Comparison of ENCODE assay signal across 8 cellular contexts in the genomic region with DNA sequence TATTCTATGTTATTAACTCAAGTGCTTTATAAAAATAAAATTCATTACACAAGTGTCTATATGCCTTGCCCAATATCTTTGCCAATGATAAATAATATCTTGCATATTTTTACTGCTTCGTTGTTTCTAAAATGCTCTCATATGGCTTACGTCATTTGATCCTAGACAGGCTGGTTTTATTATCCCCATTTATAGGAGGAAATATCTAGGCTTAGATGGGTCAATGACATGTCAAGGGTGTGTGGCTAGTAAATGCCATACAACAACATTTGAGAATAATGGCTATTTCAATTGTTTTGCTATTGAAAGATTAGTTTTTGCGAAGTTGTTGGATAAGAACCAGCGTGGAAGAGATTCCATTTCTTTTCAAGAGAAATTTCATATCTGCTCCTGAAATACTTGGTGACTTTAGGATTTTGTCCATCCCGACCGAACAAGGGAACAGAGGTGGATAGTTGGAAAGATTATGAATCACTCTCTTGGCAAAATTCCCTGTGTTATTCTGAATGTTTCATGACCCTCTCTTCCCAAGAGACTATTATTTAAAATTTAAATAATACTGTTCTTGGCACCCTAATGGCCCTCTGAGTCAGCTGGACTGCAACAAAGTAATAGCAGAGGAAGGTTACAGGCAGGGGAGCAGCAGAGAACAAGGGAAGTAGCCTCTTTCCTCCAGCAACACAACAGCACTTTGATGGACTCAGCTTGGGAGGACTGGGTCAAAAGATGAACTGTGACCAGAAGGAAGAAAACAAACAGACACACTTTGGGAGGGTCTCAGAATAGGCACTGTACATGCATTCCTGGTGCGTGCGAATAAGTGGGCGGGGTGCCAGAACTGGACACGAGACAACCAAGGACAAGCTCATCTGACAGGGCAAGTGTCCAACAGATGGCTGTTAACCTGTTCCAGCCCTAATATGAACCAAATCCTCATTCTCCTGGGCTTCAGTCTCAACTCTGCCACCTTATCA.
DNase-seq lines count a peak whose midpoint lies in the region; ATAC-seq and TF ChIP-seq lines count a peak whose summit lies in the region.

No MANE protein-coding gene starts in this region.

- peak overlapping the region; percentile 12 for H3K4me2 ChIP-seq in mammary epithelial cell (ENCODE audit: insufficient read depth, low read depth, low read length)

- CTCF ChIA-PET in mammary epithelial cell (lab: Charles Lee; ENCODE audit: low non-redundant PET): interaction anchor here (0.7 kb wide), 1 partner anchor 294 kb away, joined by 3 read pairs; no protein-coding TSS in a partner anchor

- H3K36me3 ChIP-seq in mammary epithelial cell (ENCODE audit: insufficient read depth, low read length) (no peaks in the 10 kb centered on the region), tibial artery (no peaks in the 10 kb centered on the region)

- H3K79me2 ChIP-seq in mammary epithelial cell (ENCODE audit: insufficient read depth, low read length): no peaks in the 10 kb centered on the region

- H3K4me1 ChIP-seq in mammary epithelial cell (ENCODE audit: insufficient read depth, low read length): peaks cover 19% of the 10 kb centered on the region
- H3K4me1 ChIP-seq in tibial artery: peaks cover 0 to 66% (median 43%) of the 10 kb centered on the region in 4 donors

- TF ChIP-seq CTCF in mammary epithelial cell (conservative IDR thresholded peaks at IDR 0.05 in 1 of 2, IDR thresholded peaks at IDR 0.05 in 1 of 2; ENCODE audit: extremely low read depth in 1 of 2, insufficient read depth in 1 of 2, low read depth in 1 of 2, low read length in 2 of 2) (no peak), tibial artery (IDR thresholded peaks at IDR 0.05) (no peak)

- intact Hi-C loops in mammary epithelial cell (cut with micrococcal nuclease): loop anchor here (10.0 kb wide), 1 partner anchor 1007 kb away; no protein-coding TSS in a partner anchor
- intact Hi-C loops in tibial artery (cut with DNase I; ENCODE audit: low total_unique reads): loop anchor here (10.0 kb wide), 1 partner anchor 93 kb away; no protein-coding TSS in a partner anchor

- ATAC-seq in HG02759 (IDR thresholded peaks at IDR 0.05; ENCODE audit: unreplicated experiment) (no peak), HG03095 (IDR thresholded peaks at IDR 0.05; ENCODE audit: unreplicated experiment) (no peak)

- H3K27me3 ChIP-seq in mammary epithelial cell (ENCODE audit: insufficient read depth, low read length) (no peaks in the 10 kb centered on the region), tibial artery (no peaks in the 10 kb centered on the region)

- in situ Hi-C loops in mammary epithelial cell (cut with MboI; ENCODE audit: low sequenced_read_pairs in 2 of 2): no loop called here

- H4K20me1 ChIP-seq in mammary epithelial cell (ENCODE audit: insufficient read depth, low read length): no peaks in the 10 kb centered on the region

- 47% methylated on average over 10 of the region's 10 CpGs for WGBS in mammary epithelial cell (ENCODE audit: low coverage, missing lambda C conversion rate)

- H3K9ac ChIP-seq in mammary epithelial cell (ENCODE audit: insufficient read depth, low read length): no peak overlapping the region

- peak overlapping the region; percentile 7 for H2AFZ ChIP-seq in mammary epithelial cell (ENCODE audit: low read depth, low read length)

- DNase-seq in HuH-7 (ENCODE audit: low spot score) (peak; percentile 5), mammary epithelial cell (peak; percentile 70), left kidney (ENCODE audit: low read depth, low spot score) (peak; percentile 60), tibial artery (peak; percentile 80 to 81), NCI-H128 (lab: John Stamatoyannopoulos, UW; ENCODE audit: unreplicated experiment) (no peak), HK-2 (ENCODE audit: unreplicated experiment) (no peak)

- no peak overlapping the region for H3K27ac ChIP-seq in mammary epithelial cell (ENCODE audit: insufficient read depth, low read depth, low read length)
- H3K27ac ChIP-seq in tibial artery: peak overlapping the region; percentile 55 to 74

- dilution Hi-C loops in mammary epithelial cell (cut with HindIII; ENCODE audit: low sequenced_read_pairs): no loop called here

- H3K9me3 ChIP-seq in mammary epithelial cell (replicated peaks; ENCODE audit: insufficient read depth, low read length): no peaks in the 10 kb centered on the region
- no peaks in the 10 kb centered on the region for H3K9me3 ChIP-seq in tibial artery

- no TSS peak for BruUV-seq in mammary epithelial cell (replicated peaks; lab: Mats Ljungman, UMichigan)

- no peak overlapping the region for H3K4me3 ChIP-seq in mammary epithelial cell (replicated peaks in 1 of 3; ENCODE audit: insufficient read depth in 1 of 3, low read depth in 2 of 3, low read length in 3 of 3)
- H3K4me3 ChIP-seq in tibial artery: peak overlapping the region in 1 of 2 donors; percentile 17

Comparison
In these comparisons a context has a peak if more than half of its experiments do, and no peak if none do; other contexts are left out.
1. DNase-seq: peak in HuH-7 (single experiment), mammary epithelial cell (single experiment), left kidney (single experiment) and tibial artery (2 of 2); none in NCI-H128 (single experiment) and HK-2 (single experiment).